Comparison of ENCODE assay signal across 14 cellular contexts in genomic region chr3:49026536-49026935, GRCh38. TPM values are rescaled to one million over a fixed set of nuclear protein-coding genes. Genes with fewer than 3 reads are reported as not detected.
DNase-seq lines count a peak whose midpoint lies in the region; ATAC-seq and TF ChIP-seq lines count a peak whose summit lies in the region.
"Had no signal": no experiment of that assay in that cellular context is flagged by ENCODE, and none has a peak within 500 bp of the region (broad histone marks: within the 10 kb centered on the region; RNA-seq: fewer than 3 reads in every experiment).

No MANE protein-coding gene starts in this region.

- peaks cover 38% of the 10 kb centered on the region for H3K36me3 ChIP-seq in CD8-positive, alpha-beta memory T cell (ENCODE audit: insufficient read depth, low read length)
- H3K36me3 ChIP-seq in HCT116 (ENCODE audit: control insufficient read depth in 1 of 2, insufficient read depth in 2 of 2, low read length in 2 of 2): peaks cover 20 to 62% of the 10 kb centered on the region in 2 experiments; a peak in 3 of 4 replicates

- H3K9me2 ChIP-seq in HCT116 (ENCODE audit: insufficient read depth): no peaks in the 10 kb centered on the region

- H3K4me1 Mint-ChIP-seq in CD8-positive, alpha-beta memory T cell: peaks cover 33 to 67% (median 39%) of the 10 kb centered on the region in 3 donors
- peaks cover 42% of the 10 kb centered on the region for H3K4me1 Mint-ChIP-seq in activated T-helper 2 cell treated with anti-CD3 and anti-CD28 coated beads, Interferon-gamma antibody, Interleukin-2, Interleukin-4, amounts not matched to agents 10 μg/mL and 5 μg/mL and 100 μg/mL, durations not matched to agents 14 hours and 24 hours and 36 hours (ENCODE audit: low read depth)

- no peak for TF ChIP-seq CTCF in HCT116 (IDR thresholded peaks at IDR 0.05 in 2 of 3, conservative IDR thresholded peaks at IDR 0.05 in 1 of 3; ENCODE audit: borderline replicate concordance in 1 of 3, insufficient read depth in 1 of 3, low read depth in 2 of 3, low read length in 2 of 3)

- peaks cover 0 to 2% of the 10 kb centered on the region in 2 donors for H3K27me3 Mint-ChIP-seq in CD8-positive, alpha-beta memory T cell
- no peaks in the 10 kb centered on the region for H3K27me3 Mint-ChIP-seq in activated T-helper 2 cell treated with anti-CD3 and anti-CD28 coated beads, Interferon-gamma antibody, Interleukin-2, Interleukin-4, amounts not matched to agents 10 μg/mL and 5 μg/mL and 100 μg/mL, durations not matched to agents 14 hours and 24 hours and 36 hours (ENCODE audit: low read depth)

- no peak for TF ChIP-seq RAD21 in HCT116 (IDR thresholded peaks at IDR 0.05; ENCODE audit: low read depth)

- peaks cover 0 to 69% (median 11%) of the 10 kb centered on the region in 3 donors for H3K36me3 Mint-ChIP-seq in CD8-positive, alpha-beta memory T cell
- H3K36me3 Mint-ChIP-seq in activated T-helper 2 cell treated with anti-CD3 and anti-CD28 coated beads, Interferon-gamma antibody, Interleukin-2, Interleukin-4, amounts not matched to agents 10 μg/mL and 5 μg/mL and 100 μg/mL, durations not matched to agents 14 hours and 24 hours and 36 hours (ENCODE audit: low read depth): peaks cover 87% of the 10 kb centered on the region

- peaks cover 26% of the 10 kb centered on the region for H3K4me1 ChIP-seq in CD8-positive, alpha-beta memory T cell (ENCODE audit: insufficient read depth, low read length)
- H3K4me1 ChIP-seq in HCT116 (ENCODE audit: control insufficient read depth in 1 of 2, insufficient read depth in 2 of 2, low read length in 2 of 2): peaks cover 9 to 52% of the 10 kb centered on the region in 2 experiments; a peak in 3 of 4 replicates

- H3K79me2 ChIP-seq in HCT116 (ENCODE audit: insufficient read depth, low read length): peaks cover 75% of the 10 kb centered on the region

- ATAC-seq in HCT116: no peak
- no peak for ATAC-seq in HG02840 (IDR thresholded peaks at IDR 0.05; ENCODE audit: low FRiP score, unreplicated experiment)
- no peak for ATAC-seq in GM19328 (IDR thresholded peaks at IDR 0.05; ENCODE audit: unreplicated experiment)
- no peak for ATAC-seq in HG03439 (IDR thresholded peaks at IDR 0.05; ENCODE audit: unreplicated experiment)
- no peak for ATAC-seq in HG03432 (IDR thresholded peaks at IDR 0.05; ENCODE audit: unreplicated experiment)

- H3K27ac Mint-ChIP-seq in CD8-positive, alpha-beta memory T cell: peak overlapping the region in 6 of 8 donors; percentile 56 to 95 (median 74)
- peak overlapping the region; percentile 19 for H3K27ac Mint-ChIP-seq in activated T-helper 2 cell treated with anti-CD3 and anti-CD28 coated beads, Interferon-gamma antibody, Interleukin-2, Interleukin-4, amounts not matched to agents 10 μg/mL and 5 μg/mL and 100 μg/mL, durations not matched to agents 14 hours and 24 hours and 36 hours

- no peaks in the 10 kb centered on the region for H3K27me3 ChIP-seq in CD8-positive, alpha-beta memory T cell (ENCODE audit: insufficient read depth, low read length, poor library complexity, severe bottlenecking)
- no peaks in the 10 kb centered on the region for H3K27me3 ChIP-seq in HCT116 (ENCODE audit: insufficient read depth, low read length)
- H3K27me3 ChIP-seq: upper lobe of left lung had no signal

- peaks cover 4% of the 10 kb centered on the region; the same call in 1 of the 2 replicates for H4K20me1 ChIP-seq in HCT116 (ENCODE audit: insufficient read depth)

- no peak overlapping the region for H3K9ac ChIP-seq in HCT116 (ENCODE audit: low read length)

- H3K27ac ChIP-seq in CD8-positive, alpha-beta memory T cell (ENCODE audit: low read depth, low read length): no peak overlapping the region
- H3K27ac ChIP-seq in HCT116 (ENCODE audit: low read depth, low read length): peak overlapping the region; percentile 15; the same call in 1 of the 2 replicates
- H3K27ac ChIP-seq: upper lobe of left lung had no signal

- intact Hi-C loops in HCT116 (cut with micrococcal nuclease): no loop called here
- intact Hi-C loops in activated T-helper 2 cell treated with anti-CD3 and anti-CD28 coated beads, Interferon-gamma antibody, Interleukin-2, Interleukin-4, amounts not matched to agents 10 μg/mL and 5 μg/mL and 100 μg/mL, durations not matched to agents 14 hours and 24 hours and 36 hours (cut with micrococcal nuclease): loop anchor here (10.0 kb wide), 1 partner anchor 388 kb away; the partner anchor contains the start of genes RHOA and TCTA

- TF ChIP-seq POLR2A in HCT116 (IDR thresholded peaks at IDR 0.05; ENCODE audit: borderline replicate concordance, extremely low read depth, insufficient read depth, insufficient read length): peak; percentile 44

- H2AFZ ChIP-seq in HCT116 (ENCODE audit: low read depth, low read length, poor library complexity, severe bottlenecking): no peak overlapping the region

- CTCF ChIA-PET in CD8-positive, alpha-beta memory T cell (lab: Charles Lee): interaction anchor here (1.0 to 7.7 kb wide), 3 partner anchors 9 to 39 kb away, joined by 3 to 121 read pairs (median 5); partner anchors contain the start of gene WDR6
- CTCF ChIA-PET in HCT116 (lab: Charles Lee): no interaction called here

- H3K4me3 Mint-ChIP-seq in CD8-positive, alpha-beta memory T cell: peak overlapping the region in 2 of 7 donors; percentile 5 to 87
- no peak overlapping the region for H3K4me3 Mint-ChIP-seq in activated T-helper 2 cell treated with anti-CD3 and anti-CD28 coated beads, Interferon-gamma antibody, Interleukin-2, Interleukin-4, amounts not matched to agents 10 μg/mL and 5 μg/mL and 100 μg/mL, durations not matched to agents 14 hours and 24 hours and 36 hours (ENCODE audit: low read depth)

- DNase-seq in CD8-positive, alpha-beta memory T cell: no peak
- no peak for DNase-seq in HCT116 (ENCODE audit: low read depth, low spot score)
- DNase-seq in activated T-helper 2 cell treated with anti-CD3 and anti-CD28 coated beads, Interferon-gamma antibody, Interleukin-2, Interleukin-4, amounts not matched to agents 10 μg/mL and 5 μg/mL and 100 μg/mL, durations not matched to agents 14 hours and 24 hours and 36 hours (ENCODE audit: low spot score): no peak
- peak; percentile 70 for DNase-seq in myocyte (ENCODE audit: low read depth)
- DNase-seq: amniotic stem cell, NCI-H1092 treated with DMSO at 0.1 percent for 48 hours, NCI-H2171, Right ventricle myocardium superior, upper lobe of left lung had no signal

- H3K9me3 Mint-ChIP-seq in CD8-positive, alpha-beta memory T cell: peaks cover 0 to 2% (median 0%) of the 10 kb centered on the region in 5 donors
- no peaks in the 10 kb centered on the region for H3K9me3 Mint-ChIP-seq in activated T-helper 2 cell treated with anti-CD3 and anti-CD28 coated beads, Interferon-gamma antibody, Interleukin-2, Interleukin-4, amounts not matched to agents 10 μg/mL and 5 μg/mL and 100 μg/mL, durations not matched to agents 14 hours and 24 hours and 36 hours
- H3K9me3 Mint-ChIP-seq: T-helper 2 cell treated with Interferon-gamma antibody and Interleukin-4, amounts not matched to agents 5 μg/mL and 100 μg/mL, for 36 hours had no signal

- no peak overlapping the region for H3K4me3 ChIP-seq in CD8-positive, alpha-beta memory T cell (ENCODE audit: low read length)
- H3K4me3 ChIP-seq in HCT116 (replicated peaks in 1 of 2; ENCODE audit: low read depth in 1 of 2, low read length in 2 of 2): no peak overlapping the region
- H3K4me3 ChIP-seq: upper lobe of left lung had no signal

- RAD21 ChIA-PET in HCT116 (lab: Charles Lee; ENCODE audit: low non-redundant PET in 1 of 2, low total read pairs in 2 of 2, uncharacterized antibody in 2 of 2, unreplicated experiment in 2 of 2): no interaction called here

- H3K9me3 ChIP-seq in CD8-positive, alpha-beta memory T cell (ENCODE audit: low read length): no peaks in the 10 kb centered on the region
- H3K9me3 ChIP-seq in HCT116 (ENCODE audit: control insufficient read depth in 1 of 2, insufficient read depth in 1 of 2, low read depth in 1 of 2, low read length in 2 of 2): no peaks in the 10 kb centered on the region
- H3K9me3 ChIP-seq: upper lobe of left lung had no signal

- BruUV-seq in HCT116 (replicated peaks; lab: Mats Ljungman, UMichigan): no TSS peak

- no peak overlapping the region for H3K4me2 ChIP-seq in HCT116 (ENCODE audit: low read length)

- POLR2A ChIA-PET in CD8-positive, alpha-beta memory T cell (lab: Charles Lee): interaction anchor here (0.5 to 1.2 kb wide), 2 partner anchors 37 to 104 kb away, joined by 3 to 4 read pairs; partner anchors contain the start of gene P4HTM
- POLR2A ChIA-PET in HCT116 (lab: Charles Lee): interaction anchor here (2.5 kb wide), 1 partner anchor 19 kb away, joined by 8 read pairs; the partner anchor contains the start of gene WDR6

RNA-seq across cellular contexts. Expression of gene IMPDH2, which starts 2.7 kb away (rescaled TPM):
- 100 to 1,000 TPM; 448 to 457 TPM for total RNA-seq in CD8-positive, alpha-beta memory T cell
- polyA plus RNA-seq in CD8-positive, alpha-beta memory T cell: 76.1 TPM
- 599 TPM for total RNA-seq in HCT116 (2021; ENCODE audit: unreplicated experiment)
- 679 and 749 TPM in 2 replicates for polyA plus RNA-seq in HCT116 (2012)
- total RNA-seq in activated T-helper 2 cell treated with anti-CD3 and anti-CD28 coated beads, Interferon-gamma antibody, Interleukin-2, Interleukin-4, amounts not matched to agents 10 μg/mL and 5 μg/mL and 100 μg/mL, durations not matched to agents 14 hours and 24 hours and 36 hours: 412 and 416 TPM in 2 replicates
- total RNA-seq in myocyte: 242 and 275 TPM in 2 replicates
- polyA plus RNA-seq in myocyte (2012): 180 TPM

RNA-seq across cellular contexts. Expression of gene NDUFAF3, which starts 4.6 kb away (rescaled TPM):
- total RNA-seq in CD8-positive, alpha-beta memory T cell: 10 to 100 TPM; 86.3 to 88.8 TPM
- polyA plus RNA-seq in CD8-positive, alpha-beta memory T cell: 217 TPM
- total RNA-seq in HCT116 (2021; ENCODE audit: unreplicated experiment) (91.0 TPM), myocyte (136 and 185 TPM in 2 replicates)
- polyA plus RNA-seq in HCT116 (2012): 124 TPM in 2 replicates
- 118 and 120 TPM in 2 replicates for total RNA-seq in activated T-helper 2 cell treated with anti-CD3 and anti-CD28 coated beads, Interferon-gamma antibody, Interleukin-2, Interleukin-4, amounts not matched to agents 10 μg/mL and 5 μg/mL and 100 μg/mL, durations not matched to agents 14 hours and 24 hours and 36 hours
- 135 TPM for polyA plus RNA-seq in myocyte (2012)

RNA-seq across cellular contexts. Expression of gene DALRD3, which starts 8.2 kb away (rescaled TPM):
- total RNA-seq in CD8-positive, alpha-beta memory T cell: 10 to 100 TPM; 27.9 to 31.7 TPM
- 24.4 TPM for polyA plus RNA-seq in CD8-positive, alpha-beta memory T cell
- 42.9 TPM for total RNA-seq in HCT116 (2021; ENCODE audit: unreplicated experiment)
- 59.5 TPM in 2 replicates for polyA plus RNA-seq in HCT116 (2012)
- 30.4 and 30.5 TPM in 2 replicates for total RNA-seq in activated T-helper 2 cell treated with anti-CD3 and anti-CD28 coated beads, Interferon-gamma antibody, Interleukin-2, Interleukin-4, amounts not matched to agents 10 μg/mL and 5 μg/mL and 100 μg/mL, durations not matched to agents 14 hours and 24 hours and 36 hours
- 35.8 and 42.8 TPM in 2 replicates for total RNA-seq in myocyte
- 34.9 TPM for polyA plus RNA-seq in myocyte (2012)

RNA-seq across cellular contexts. Expression of gene WDR6, which starts 19.3 kb away (rescaled TPM):
- 100 to 1,000 TPM; 158 to 167 TPM for total RNA-seq in CD8-positive, alpha-beta memory T cell
- 82.9 TPM for polyA plus RNA-seq in CD8-positive, alpha-beta memory T cell
- total RNA-seq in HCT116 (2021; ENCODE audit: unreplicated experiment): 174 TPM
- 149 and 156 TPM in 2 replicates for polyA plus RNA-seq in HCT116 (2012)
- total RNA-seq in activated T-helper 2 cell treated with anti-CD3 and anti-CD28 coated beads, Interferon-gamma antibody, Interleukin-2, Interleukin-4, amounts not matched to agents 10 μg/mL and 5 μg/mL and 100 μg/mL, durations not matched to agents 14 hours and 24 hours and 36 hours: 161 and 167 TPM in 2 replicates
- 86.8 and 95.5 TPM in 2 replicates for total RNA-seq in myocyte
- 115 TPM for polyA plus RNA-seq in myocyte (2012)

RNA-seq across cellular contexts. Expression of gene P4HTM, which starts 36.5 kb away (rescaled TPM):
- total RNA-seq in CD8-positive, alpha-beta memory T cell: 10 to 100 TPM; 28.6 to 33.0 TPM
- 35.0 TPM for polyA plus RNA-seq in CD8-positive, alpha-beta memory T cell
- 60.5 TPM for total RNA-seq in HCT116 (2021; ENCODE audit: unreplicated experiment)
- 59.7 and 67.7 TPM in 2 replicates for polyA plus RNA-seq in HCT116 (2012)
- 37.8 and 39.1 TPM in 2 replicates for total RNA-seq in activated T-helper 2 cell treated with anti-CD3 and anti-CD28 coated beads, Interferon-gamma antibody, Interleukin-2, Interleukin-4, amounts not matched to agents 10 μg/mL and 5 μg/mL and 100 μg/mL, durations not matched to agents 14 hours and 24 hours and 36 hours
- 32.8 and 35.9 TPM in 2 replicates for total RNA-seq in myocyte
- 26.1 TPM for polyA plus RNA-seq in myocyte (2012)
